Comparison of ENCODE assay signal across 20 cellular contexts in genomic region chr6:79084693-79085092, GRCh38. TPM values are rescaled to one million over a fixed set of nuclear protein-coding genes. Genes with fewer than 3 reads are reported as not detected.
DNase-seq lines count a peak whose midpoint lies in the region; ATAC-seq, FAIRE-seq and TF ChIP-seq lines count a peak whose summit lies in the region.
"Had no signal": no experiment of that assay in that cellular context is flagged by ENCODE, and none has a peak within 500 bp of the region (broad histone marks: within the 10 kb centered on the region; RNA-seq: fewer than 3 reads in every experiment).

No MANE protein-coding gene starts in this region.

- no peaks in the 10 kb centered on the region for H3K9me1 ChIP-seq in K562 (ENCODE audit: control insufficient read depth, insufficient read depth, low read length)

- H3K9me3 ChIP-seq in K562 (replicated peaks; ENCODE audit: control insufficient read depth, insufficient read depth, low read depth, low read length): no peaks in the 10 kb centered on the region
- H3K9me3 ChIP-seq: BLaER1, HAP-1, Peyer's patch had no signal

- no TSS peak for BruUV-seq in K562 (replicated peaks; lab: Mats Ljungman, UMichigan)

- no peak overlapping the region for H2AFZ ChIP-seq in K562 (ENCODE audit: low read depth, low read length)

- intact Hi-C loops in K562 (cut with micrococcal nuclease): no loop called here

- H3K9ac ChIP-seq in K562 (ENCODE audit: insufficient read depth in 1 of 2, low read depth in 2 of 2, low read length in 2 of 2): no peak overlapping the region
- H3K9ac ChIP-seq: BLaER1 had no signal

- POLR2A ChIA-PET in K562 (lab: Yijun Ruan, JAX): no interaction called here

- H4K20me1 ChIP-seq in K562 (replicated peaks; ENCODE audit: control insufficient read depth, insufficient read depth, low read length): no peaks in the 10 kb centered on the region
- H4K20me1 ChIP-seq: BLaER1 had no signal

- H3K27ac ChIP-seq in K562 (ENCODE audit: extremely low read depth, low read depth, low read length): no peak overlapping the region
- H3K27ac ChIP-seq: BLaER1, HL-60, Peyer's patch had no signal

- peaks cover 4% of the 10 kb centered on the region for H3K79me2 ChIP-seq in K562 (ENCODE audit: control insufficient read depth, insufficient read depth, low read length)

- peak; percentile 6 for DNase-seq in NCI-H748 (lab: John Stamatoyannopoulos, UW; ENCODE audit: unreplicated experiment)
- DNase-seq in NCI-H748 treated with DMSO at 0.1 percent for 48 hours (lab: John Stamatoyannopoulos, UW): no peak
- peak; percentile 61 for DNase-seq in NB4 (ENCODE audit: low read depth)
- DNase-seq in K562 (ENCODE audit: extremely low read depth in 1 of 4, low spot score in 3 of 4): no peak
- peak; percentile 20 to 64 for DNase-seq in foreskin fibroblast
- no peak for DNase-seq in GM13976 (ENCODE audit: low spot score)
- DNase-seq in NCI-H2029 treated with DMSO at 0.1 percent for 48 hours (lab: John Stamatoyannopoulos, UW): no peak
- no peak for DNase-seq in NCI-H446 treated with DMSO at 0.1 percent for 48 hours (lab: John Stamatoyannopoulos, UW)
- DNase-seq: 8988T; CD8-positive, alpha-beta T cell; NCI-H1105 treated with DMSO at 0.1 percent for 48 hours; NCI-H1694 treated with DMSO at 0.1 percent for 48 hours; NCI-H446; NCI-H82; Peyer's patch had no signal

- TF ChIP-seq POLR2A in NB4 (IDR thresholded peaks at IDR 0.05; ENCODE audit: extremely low read depth, insufficient read length): no peak
- no peak for TF ChIP-seq POLR2A in K562 (conservative IDR thresholded peaks at IDR 0.05)

- WGBS in K562 (ENCODE audit: insufficient coverage, low coverage, missing lambda C conversion rate): 0% methylated on average over 1 of the region's 1 CpG

- CTCF ChIA-PET in K562 (lab: Yijun Ruan, JAX; ENCODE audit: low intra/inter-chr PET ratio): no interaction called here

- no peak for TF ChIP-seq EP300 in K562 (IDR thresholded peaks at IDR 0.05; ENCODE audit: low read length)

- peaks cover 0 to 9% of the 10 kb centered on the region in 2 experiments; a peak in 3 of 5 replicates for H3K4me1 ChIP-seq in K562 (replicated peaks in 1 of 2; ENCODE audit: control insufficient read depth in 2 of 2, insufficient read depth in 2 of 2, low read length in 2 of 2)

- in situ Hi-C loops in K562 (cut with MboI) (no loop called here), GM13976 (cut with MboI; ENCODE audit: low sequenced_read_pairs, unreplicated experiment) (no loop called here)

- no peak for FAIRE-seq in K562 (lab: Jason Lieb, UNC)
- FAIRE-seq: HTR-8/SVneo had no signal

- TF ChIP-seq CTCF in NB4 (IDR thresholded peaks at IDR 0.05; ENCODE audit: low read depth, low read length): no peak
- no peak for TF ChIP-seq CTCF in K562 (IDR thresholded peaks at IDR 0.05 in 2 of 3, conservative IDR thresholded peaks at IDR 0.05 in 1 of 3; ENCODE audit: insufficient read depth in 2 of 3, low read depth in 1 of 3, low read length in 3 of 3)
- no peak for TF ChIP-seq CTCF in foreskin fibroblast (IDR thresholded peaks at IDR 0.05; ENCODE audit: low read depth, low read length)
- no peak for TF ChIP-seq CTCF in GM13976 (IDR thresholded peaks at IDR 0.05; ENCODE audit: borderline replicate concordance, control extremely low read depth, extremely low read depth, insufficient read depth, missing control alignments)

- H3K4me3 ChIP-seq in NB4 (ENCODE audit: low read depth, low read length): no peak overlapping the region
- no peak overlapping the region for H3K4me3 ChIP-seq in K562
- H3K4me3 ChIP-seq in foreskin fibroblast (ENCODE audit: low read depth in 1 of 2, low read length in 2 of 2): no peak overlapping the region
- H3K4me3 ChIP-seq: BLaER1, HAP-1, Peyer's patch had no signal

- no peak for TF ChIP-seq RAD21 in K562 (CRISPR knock-in tag; conservative IDR thresholded peaks at IDR 0.05 in 1 of 2, IDR thresholded peaks at IDR 0.05 in 1 of 2)

- no peaks in the 10 kb centered on the region for H3K36me3 ChIP-seq in K562 (ENCODE audit: control insufficient read depth, insufficient read depth, low read length)
- H3K36me3 ChIP-seq: BLaER1, HAP-1, Peyer's patch had no signal

- ATAC-seq in K562: no peak
- ATAC-seq: CD8-positive, alpha-beta T cell; Right ventricle myocardium inferior had no signal

- no peak overlapping the region for H3K4me2 ChIP-seq in K562 (ENCODE audit: insufficient read depth, low read length)
- H3K4me2 ChIP-seq: BLaER1 had no signal

- H3K27me3 ChIP-seq in K562 (ENCODE audit: control insufficient read depth in 2 of 2, insufficient read depth in 2 of 2, low read length in 2 of 2): no peaks in the 10 kb centered on the region
- H3K27me3 ChIP-seq: BLaER1, Peyer's patch had no signal

TF ChIP-seq in K562, 482 proteins besides CTCF, POLR2A, EP300 and RAD21 (continues in another document):
- TF ChIP-seq ZNF175 (CRISPR knock-in tag; IDR thresholded peaks at IDR 0.05; ENCODE audit: low read depth): no peak
- TF ChIP-seq TAL1 (IDR thresholded peaks at IDR 0.05): peak; percentile 25; the same call in 1 of the 2 replicates
- peak in 1 of 2 experiments; percentile 42; a peak in 1 of 4 replicates for TF ChIP-seq TRIM24 (IDR thresholded peaks at IDR 0.05)
- 0 out of 2 replicates have a peak, but pooled peaks have one; percentile 11 for TF ChIP-seq ARID1B (IDR thresholded peaks at IDR 0.05)
- peak; percentile 75 for TF ChIP-seq NFIC (IDR thresholded peaks at IDR 0.05)
- TF ChIP-seq, protein P1, sequence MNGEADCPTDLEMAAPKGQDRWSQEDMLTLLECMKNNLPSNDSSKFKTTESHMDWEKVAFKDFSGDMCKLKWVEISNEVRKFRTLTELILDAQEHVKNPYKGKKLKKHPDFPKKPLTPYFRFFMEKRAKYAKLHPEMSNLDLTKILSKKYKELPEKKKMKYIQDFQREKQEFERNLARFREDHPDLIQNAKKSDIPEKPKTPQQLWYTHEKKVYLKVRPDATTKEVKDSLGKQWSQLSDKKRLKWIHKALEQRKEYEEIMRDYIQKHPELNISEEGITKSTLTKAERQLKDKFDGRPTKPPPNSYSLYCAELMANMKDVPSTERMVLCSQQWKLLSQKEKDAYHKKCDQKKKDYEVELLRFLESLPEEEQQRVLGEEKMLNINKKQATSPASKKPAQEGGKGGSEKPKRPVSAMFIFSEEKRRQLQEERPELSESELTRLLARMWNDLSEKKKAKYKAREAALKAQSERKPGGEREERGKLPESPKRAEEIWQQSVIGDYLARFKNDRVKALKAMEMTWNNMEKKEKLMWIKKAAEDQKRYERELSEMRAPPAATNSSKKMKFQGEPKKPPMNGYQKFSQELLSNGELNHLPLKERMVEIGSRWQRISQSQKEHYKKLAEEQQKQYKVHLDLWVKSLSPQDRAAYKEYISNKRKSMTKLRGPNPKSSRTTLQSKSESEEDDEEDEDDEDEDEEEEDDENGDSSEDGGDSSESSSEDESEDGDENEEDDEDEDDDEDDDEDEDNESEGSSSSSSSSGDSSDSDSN (IDR thresholded peaks at IDR 0.05; ENCODE audit: borderline replicate concordance in 1 of 2, low read depth in 2 of 2, low read length in 2 of 2): no peak
- no peak for TF ChIP-seq YBX1 (IDR thresholded peaks at IDR 0.05)
- TF ChIP-seq RBM17 (IDR thresholded peaks at IDR 0.05; ENCODE audit: borderline replicate concordance, low read depth, low read length): no peak
- TF ChIP-seq ZNF197 (CRISPR knock-in tag; IDR thresholded peaks at IDR 0.05; ENCODE audit: low read depth): no peak
- no peak for TF ChIP-seq ZNF445 (CRISPR knock-in tag; IDR thresholded peaks at IDR 0.05; ENCODE audit: low read depth)
- peak; percentile 69 for TF ChIP-seq CBFA2T3 (IDR thresholded peaks at IDR 0.05)
- no peak for TF ChIP-seq ZNF431 (CRISPR knock-in tag; IDR thresholded peaks at IDR 0.05)
- TF ChIP-seq MEIS2 (IDR thresholded peaks at IDR 0.05; ENCODE audit: partially characterized antibody): peak; percentile 10
- TF ChIP-seq NR2C1 (IDR thresholded peaks at IDR 0.05): no peak
- 0 out of 2 replicates have a peak, but pooled peaks have one; percentile 21 for TF ChIP-seq NR2C1 (tag; IDR thresholded peaks at IDR 0.05)
- peak in 1 of 2 experiments; percentile 41; a peak in 1 of 4 replicates for TF ChIP-seq RCOR1 (IDR thresholded peaks at IDR 0.05; ENCODE audit: borderline replicate concordance in 1 of 2, low read depth in 2 of 2, low read length in 2 of 2)
- 0 out of 4 replicates have a peak, but pooled peaks of 1 of the 2 experiments have one; percentile 15 for TF ChIP-seq FOXA3 (CRISPR knock-in tag; conservative IDR thresholded peaks at IDR 0.05 in 1 of 2, IDR thresholded peaks at IDR 0.05 in 1 of 2)
- TF ChIP-seq TEAD4 (IDR thresholded peaks at IDR 0.05; ENCODE audit: low read length): peak; percentile 74
- no peak for TF ChIP-seq TEAD4 (CRISPR knock-in tag; IDR thresholded peaks at IDR 0.05; ENCODE audit: borderline replicate concordance)
- no peak for TF ChIP-seq NFRKB (IDR thresholded peaks at IDR 0.05; ENCODE audit: low read depth)
- peak; percentile 28; the same call in 1 of the 2 replicates for TF ChIP-seq NCOR1 (IDR thresholded peaks at IDR 0.05)
- no peak for TF ChIP-seq CTBP1 (IDR thresholded peaks at IDR 0.05; ENCODE audit: borderline replicate concordance)

RNA-seq across cellular contexts. Expression of gene PHIP, which starts 6.6 kb away (rescaled TPM):
- total RNA-seq in K562 (2011; cell fraction: chromatin; rRNA removed; ENCODE audit: low replicate concordance): 26.0 and 101 TPM in 2 replicates
- 15.3 and 21.2 TPM in 2 replicates for total RNA-seq in K562 (2011; cell fraction: nucleolus; rRNA removed)
- 33.0 and 44.9 TPM in 2 replicates for total RNA-seq in K562 (2011; cell fraction: nucleoplasm; rRNA removed)
- total RNA-seq in K562 (2014; rRNA removed): 16.1 and 16.5 TPM in 2 replicates
- total RNA-seq in K562 (2014; rRNA removed; fragmentation: Illumina TruSeq; extraction: Trizol): 35.3 and 38.3 TPM in 2 replicates
- 33.1 and 36.3 TPM in 2 replicates for total RNA-seq in K562 (2015; rRNA removed; fragmentation: Illumina TruSeq; extraction: Trizol)
- total RNA-seq in K562 (2021): 25.0 and 25.3 TPM in 2 replicates
- 9.3 and 12.5 TPM in 2 replicates for polyA plus RNA-seq in K562 (2011; rRNA removed)
- 1.9 and 4.0 TPM in 2 replicates for polyA plus RNA-seq in K562 (2011; cell fraction: cytosol; rRNA removed)
- 21.6 and 25.9 TPM in 2 replicates for polyA plus RNA-seq in K562 (2011; cell fraction: nucleus; rRNA removed)
- polyA plus RNA-seq in K562 (2012): 13.5 and 14.2 TPM in 2 replicates
- 16.4 and 19.2 TPM in 2 replicates for polyA plus RNA-seq in K562 (2014; fragmentation: Illumina TruSeq; extraction: Trizol)
- polyA plus RNA-seq in K562 (2014; fragmentation: Nextera tagmentation; extraction: Ambion mirVana): 1 to 10 TPM; 8.1 to 8.9 TPM
- 8.7 and 9.7 TPM in 2 replicates for polyA plus RNA-seq in K562 (2014; rRNA removed)
- polyA minus RNA-seq in K562 (2011; rRNA and poly(A)+ RNA removed): 56.0 and 67.0 TPM in 2 replicates
- polyA minus RNA-seq in K562 (2011; cell fraction: cytosol; rRNA and poly(A)+ RNA removed): 19.2 and 21.2 TPM in 2 replicates
- polyA minus RNA-seq in K562 (2011; cell fraction: nucleus; rRNA and poly(A)+ RNA removed): 55.1 and 107 TPM in 2 replicates

Comparison
In these comparisons a context has a peak if more than half of its experiments do, and no peak if none do; other contexts are left out.
1. DNase-seq: peak in NCI-H748 (single experiment), NB4 (single experiment) and foreskin fibroblast (2 of 2); none in NCI-H748 treated with DMSO at 0.1 percent for 48 hours (single experiment), K562 (0 of 4), GM13976 (single experiment), NCI-H2029 treated with DMSO at 0.1 percent for 48 hours (single experiment) and NCI-H446 treated with DMSO at 0.1 percent for 48 hours (single experiment).